Comparison of ENCODE assay signal across 8 cellular contexts in genomic region chr15:90400005-90400758, GRCh38. TPM values are rescaled to one million over a fixed set of nuclear protein-coding genes. Genes with fewer than 3 reads are reported as not detected.
DNase-seq lines count a peak whose midpoint lies in the region; ATAC-seq, FAIRE-seq and TF ChIP-seq lines count a peak whose summit lies in the region.

No MANE protein-coding gene starts in this region.

- POLR2A ChIA-PET in activated B cell treated with CpG ODN at 0.5 μM for 24 hours (lab: Charles Lee) (interaction anchor here (4.8 kb wide), 1 partner anchor 12 kb away, joined by 36 read pairs; the partner anchor contains the start of gene IQGAP1), GM10248 (lab: Yijun Ruan, JAX) (interaction anchor here (2.4 kb wide), 1 partner anchor 12 kb away, joined by 10 read pairs; the partner anchor contains the start of gene IQGAP1)

- H3K4me1 ChIP-seq in kidney (ENCODE audit: control insufficient read depth in 1 of 2, insufficient read depth in 1 of 2, low read depth in 1 of 2, low read length in 2 of 2) = peaks cover 24 to 28% of the 10 kb centered on the region in 2 donors
- H3K4me1 ChIP-seq in tibial nerve = peaks cover 10 to 85% (median 47%) of the 10 kb centered on the region in 4 donors

- H3K4me3 Mint-ChIP-seq in activated naive CD4-positive, alpha-beta T cell treated with anti-CD3 and anti-CD28 coated beads for 36 hours = peak overlapping the region; percentile 59
- peak overlapping the region; percentile 73 for H3K4me3 Mint-ChIP-seq in activated B cell treated with CpG ODN at 0.5 μM for 24 hours

- no peak for TF ChIP-seq CTCF in activated B cell treated with CpG ODN at 0.5 μM for 24 hours (IDR thresholded peaks at IDR 0.05)
- no peak for TF ChIP-seq CTCF in kidney (IDR thresholded peaks at IDR 0.05; ENCODE audit: borderline replicate concordance, extremely low read depth, insufficient read depth)
- no peak for TF ChIP-seq CTCF in tibial nerve (IDR thresholded peaks at IDR 0.05)
- TF ChIP-seq CTCF in GM10248 (IDR thresholded peaks at IDR 0.05; ENCODE audit: control extremely low read depth, extremely low read depth, low read depth, missing control alignments) = no peak

- H3K27ac ChIP-seq in kidney (ENCODE audit: low read depth in 2 of 2, low read length in 2 of 2) (peak overlapping the region; percentile 73 to 93), tibial nerve (peak overlapping the region; percentile 47 to 93 (median 84))

- H3K4me1 Mint-ChIP-seq in activated naive CD4-positive, alpha-beta T cell treated with anti-CD3 and anti-CD28 coated beads for 36 hours (ENCODE audit: low read depth) = peaks cover 64% of the 10 kb centered on the region
- H3K4me1 Mint-ChIP-seq in activated B cell treated with CpG ODN at 0.5 μM for 24 hours = peaks cover 63% of the 10 kb centered on the region

- no peak for TF ChIP-seq POLR2A in tibial nerve (IDR thresholded peaks at IDR 0.05)

- H3K9me3 Mint-ChIP-seq in activated naive CD4-positive, alpha-beta T cell treated with anti-CD3 and anti-CD28 coated beads for 36 hours = no peaks in the 10 kb centered on the region
- no peaks in the 10 kb centered on the region for H3K9me3 Mint-ChIP-seq in activated B cell treated with CpG ODN at 0.5 μM for 24 hours

- H3K36me3 ChIP-seq in kidney (ENCODE audit: control insufficient read depth in 1 of 2, insufficient read depth in 2 of 2, low read length in 2 of 2) (no peaks in the 10 kb centered on the region), tibial nerve (no peaks in the 10 kb centered on the region)

- H3K9me3 ChIP-seq in kidney (ENCODE audit: control insufficient read depth in 1 of 2, low read length in 2 of 2) = no peaks in the 10 kb centered on the region
- H3K9me3 ChIP-seq in tibial nerve = no peaks in the 10 kb centered on the region

- TF ChIP-seq EP300 in tibial nerve (IDR thresholded peaks at IDR 0.05) = no peak

- WGBS in tibial nerve, 2 donors = 62 to 64% methylated on average over 7 of the region's 7 CpGs

- peak overlapping the region; percentile 91 for H3K27ac Mint-ChIP-seq in activated naive CD4-positive, alpha-beta T cell treated with anti-CD3 and anti-CD28 coated beads for 36 hours
- H3K27ac Mint-ChIP-seq in activated B cell treated with CpG ODN at 0.5 μM for 24 hours = peak overlapping the region; percentile 96

- intact Hi-C loops in activated naive CD4-positive, alpha-beta T cell treated with anti-CD3 and anti-CD28 coated beads for 36 hours (cut with micrococcal nuclease) = loop anchor here (1.0 to 5.0 kb wide), 5 partner anchors 8 to 298 kb away; partner anchors contain the start of genes IDH2 and IQGAP1
- intact Hi-C loops in activated B cell treated with CpG ODN at 0.5 μM for 24 hours (cut with micrococcal nuclease) (loop anchor here (5.0 kb wide), 2 partner anchors 37 to 197 kb away; no protein-coding TSS in a partner anchor), kidney (cut with DNase I) (no loop called here)

- H3K4me3 ChIP-seq in kidney (ENCODE audit: low read length in 2 of 2) (peak overlapping the region; percentile 16 to 23), tibial nerve (peak overlapping the region in 1 of 4 donors; percentile 2)

- FAIRE-seq in kidney (lab: Jason Lieb, UNC) = no peak

- CTCF ChIA-PET in activated naive CD4-positive, alpha-beta T cell treated with anti-CD3 and anti-CD28 coated beads for 36 hours (lab: Charles Lee) = interaction anchor here (1.1 to 1.9 kb wide), 3 partner anchors 12 to 82 kb away, joined by 4 to 7 read pairs (median 5); partner anchors contain the start of gene IQGAP1
- CTCF ChIA-PET in activated B cell treated with CpG ODN at 0.5 μM for 24 hours (lab: Charles Lee) (no interaction called here), GM10248 (lab: Yijun Ruan, JAX) (interaction anchor here (1.2 to 1.5 kb wide), 3 partner anchors 38 to 107 kb away, joined by 3 to 4 read pairs (median 4); no protein-coding TSS in a partner anchor)

- ATAC-seq in activated B cell treated with CpG ODN at 0.5 μM for 24 hours (ENCODE audit: low read depth) = peak; percentile 13
- ATAC-seq in GM19035 (IDR thresholded peaks at IDR 0.05; ENCODE audit: unreplicated experiment) = no peak

- peaks cover 2% of the 10 kb centered on the region for H3K36me3 Mint-ChIP-seq in activated naive CD4-positive, alpha-beta T cell treated with anti-CD3 and anti-CD28 coated beads for 36 hours (ENCODE audit: low read depth)
- peaks cover 22% of the 10 kb centered on the region for H3K36me3 Mint-ChIP-seq in activated B cell treated with CpG ODN at 0.5 μM for 24 hours (ENCODE audit: low read depth)

- peak overlapping the region; percentile 31 for H3K9ac ChIP-seq in kidney (ENCODE audit: low read length in 2 of 2)

- no peaks in the 10 kb centered on the region for H3K27me3 Mint-ChIP-seq in activated naive CD4-positive, alpha-beta T cell treated with anti-CD3 and anti-CD28 coated beads for 36 hours (ENCODE audit: low read depth)
- no peaks in the 10 kb centered on the region for H3K27me3 Mint-ChIP-seq in activated B cell treated with CpG ODN at 0.5 μM for 24 hours

- no peaks in the 10 kb centered on the region for H3K27me3 ChIP-seq in tibial nerve

- no peak for DNase-seq in activated naive CD4-positive, alpha-beta T cell treated with anti-CD3 and anti-CD28 coated beads for 36 hours
- no peak for DNase-seq in activated naive CD4-positive, alpha-beta T cell treated with Interleukin-2 at 50 U/mL for 16 hours
- DNase-seq in activated B cell treated with CpG ODN at 0.5 μM for 24 hours (no peak), kidney (no peak), tibial nerve (ENCODE audit: low spot score in 2 of 2) (no peak), GM10248 (ENCODE audit: extremely low spot score) (no peak), NCI-H526 (lab: John Stamatoyannopoulos, UW) (no peak)

RNA-seq across cellular contexts. Expression of gene IQGAP1, which starts 12.1 kb away (rescaled TPM):
- total RNA-seq in activated naive CD4-positive, alpha-beta T cell treated with anti-CD3 and anti-CD28 coated beads for 36 hours = 100 to 1,000 TPM; 136 to 143 TPM
- total RNA-seq in activated B cell treated with CpG ODN at 0.5 μM for 24 hours = 187 and 227 TPM in 2 replicates
- 218 TPM for total RNA-seq in kidney
- polyA plus RNA-seq in kidney (ENCODE audit: insufficient read depth, low read depth, low replicate concordance) = 70.0 TPM
- 100 to 1,000 TPM; 238 to 358 (median 282) TPM for total RNA-seq in tibial nerve

RNA-seq across cellular contexts. Expression of gene ZNF774, which starts 48.1 kb away (rescaled TPM):
- total RNA-seq in activated naive CD4-positive, alpha-beta T cell treated with anti-CD3 and anti-CD28 coated beads for 36 hours = under 1 TPM; 0.84 to 0.95 TPM
- total RNA-seq in activated B cell treated with CpG ODN at 0.5 μM for 24 hours = 1.3 and 2.9 TPM in 2 replicates
- 3.1 TPM for total RNA-seq in kidney
- 1.7 TPM for polyA plus RNA-seq in kidney (ENCODE audit: insufficient read depth, low read depth, low replicate concordance)
- total RNA-seq in tibial nerve = 1 to 10 TPM in 2 of 4 donors, under 1 TPM in 2; 0.66 to 2.9 (median 1.2) TPM
